ENCODE assay signal across 23 cellular contexts in genomic region chr22:50520826-50521453, GRCh38. TPM values are rescaled to one million over a fixed set of nuclear protein-coding genes. Genes with fewer than 3 reads are reported as not detected.
DNase-seq lines count a peak whose midpoint lies in the region; ATAC-seq, FAIRE-seq and TF ChIP-seq lines count a peak whose summit lies in the region.
"Had no signal": no experiment of that assay in that cellular context is flagged by ENCODE, and none has a peak within 500 bp of the region (broad histone marks: within the 10 kb centered on the region; RNA-seq: fewer than 3 reads in every experiment).

No MANE protein-coding gene starts in this region.

- H3K18ac ChIP-seq in H1 (ENCODE audit: extremely low read depth, low read length), result no peak overlapping the region

- H3K9ac ChIP-seq in H1 (replicated peaks in 1 of 4; ENCODE audit: extremely low read depth in 1 of 4, low read depth in 3 of 4, low read length in 3 of 4), result no peak overlapping the region
- H3K9ac ChIP-seq: BLaER1 treated with 17β-estradiol and CSF1 and Interleukin-3, amounts not matched to agents 10 nM and 100 nM; GM23248 had no signal

- no peak for FAIRE-seq in H1 (lab: Jason Lieb, UNC)
- FAIRE-seq: GM12878, H54 had no signal

- peak; percentile 27 for DNase-seq in left ventricle myocardium superior
- no peak for DNase-seq in Right ventricle myocardium superior
- DNase-seq in H1 (ENCODE audit: low read depth in 1 of 2, low spot score in 2 of 2), result no peak
- no peak for DNase-seq in islet precursor cell
- DNase-seq: Calu3; CD8-positive, alpha-beta T cell; DMS 273 treated with DMSO at 0.1 percent for 48 hours; DMS53; DND-41; EL; GM23248 had no signal

- H3K36me3 Mint-ChIP-seq in stimulated activated memory B cell treated with anti-CD40 and anti-IgM and Interleukin-4, amounts not matched to agents 10 μg/mL and 1 μg/mL and 100 μg/mL, for 72 hours, result peaks cover 56% of the 10 kb centered on the region

- no peak overlapping the region for H4K5ac ChIP-seq in H1 (ENCODE audit: insufficient read length, low read depth, low read length)

- no peak for TF ChIP-seq EP300 in H1 (IDR thresholded peaks at IDR 0.05; ENCODE audit: borderline replicate concordance in 1 of 2, low read depth in 2 of 2, low read length in 2 of 2)

- no peaks in the 10 kb centered on the region for H3K9me3 Mint-ChIP-seq in stimulated activated memory B cell treated with anti-CD40 and anti-IgM and Interleukin-4, amounts not matched to agents 10 μg/mL and 1 μg/mL and 100 μg/mL, for 72 hours
- H3K9me3 Mint-ChIP-seq: CD8-positive, alpha-beta T cell had no signal

- H3K79me2 ChIP-seq in H1 (ENCODE audit: control insufficient read depth in 1 of 2, insufficient read depth in 2 of 2, low read length in 2 of 2), result peaks cover 0 to under 1% of the 10 kb centered on the region in 2 experiments; a peak in 1 of 4 replicates

- H3K27me3 ChIP-seq in H1 (replicated peaks in 1 of 4; ENCODE audit: control insufficient read depth in 3 of 4, extremely low read depth in 1 of 4, insufficient read depth in 3 of 4, low read length in 3 of 4), result no peaks in the 10 kb centered on the region
- H3K27me3 ChIP-seq: BLaER1 treated with 17β-estradiol and CSF1 and Interleukin-3, amounts not matched to agents 10 nM and 100 nM had no signal

- H2BK12ac ChIP-seq in H1 (ENCODE audit: low read depth, low read length), result no peak overlapping the region

- no peak overlapping the region for H2BK20ac ChIP-seq in H1 (ENCODE audit: low read length)

- no peak overlapping the region for H3K27ac Mint-ChIP-seq in stimulated activated memory B cell treated with anti-CD40 and anti-IgM and Interleukin-4, amounts not matched to agents 10 μg/mL and 1 μg/mL and 100 μg/mL, for 72 hours
- H3K27ac Mint-ChIP-seq: B cell; CD8-positive, alpha-beta T cell had no signal

- no peak for TF ChIP-seq CTCF in HEK293 (tag by site-specific recombination; IDR thresholded peaks at IDR 0.05)
- TF ChIP-seq CTCF in H1 (IDR thresholded peaks at IDR 0.05; ENCODE audit: control extremely low read depth in 1 of 3, insufficient read depth in 1 of 3, low read depth in 1 of 3, low read length in 3 of 3), result no peak

- no peak overlapping the region for H3K4ac ChIP-seq in H1 (replicated peaks; ENCODE audit: insufficient read length, low read depth, low read length)

- no peaks in the 10 kb centered on the region for H3K9me3 ChIP-seq in HEK293 (ENCODE audit: control insufficient read depth, insufficient read depth, low read depth, low read length)
- H3K9me3 ChIP-seq in H1 (ENCODE audit: insufficient read depth in 2 of 2, low read depth in 1 of 2, low read length in 1 of 2), result no peaks in the 10 kb centered on the region
- H3K9me3 ChIP-seq: BLaER1 treated with 17β-estradiol and CSF1 and Interleukin-3, amounts not matched to agents 10 nM and 100 nM had no signal

- H2BK5ac ChIP-seq in H1 (ENCODE audit: low read depth, low read length), result no peak overlapping the region

- no peak overlapping the region for H3K4me3 ChIP-seq in HEK293 (ENCODE audit: low read depth, low read length)
- H3K4me3 ChIP-seq in H1 (ENCODE audit: extremely low read depth in 1 of 4, insufficient read depth in 2 of 4, low read depth in 3 of 4, low read length in 4 of 4), result no peak overlapping the region
- H3K4me3 ChIP-seq: BLaER1 treated with 17β-estradiol and CSF1 and Interleukin-3, amounts not matched to agents 10 nM and 100 nM; GM12878; GM23248 had no signal

- POLR2A ChIA-PET in HEK293 (lab: Yijun Ruan, JAX), result interaction anchor here (5.3 kb wide), 1 partner anchor 12 kb away, joined by 189 read pairs; the partner anchor contains the start of genes LMF2 and NCAPH2
- POLR2A ChIA-PET in H1 (lab: Charles Lee; ENCODE audit: partially characterized antibody), result no interaction called here

- peaks cover 17% of the 10 kb centered on the region for H3K4me1 Mint-ChIP-seq in stimulated activated memory B cell treated with anti-CD40 and anti-IgM and Interleukin-4, amounts not matched to agents 10 μg/mL and 1 μg/mL and 100 μg/mL, for 72 hours

- no peaks in the 10 kb centered on the region for H3K4me1 ChIP-seq in HEK293 (ENCODE audit: control insufficient read depth, insufficient read depth, low read length)
- peaks cover 0 to 3% (median 0%) of the 10 kb centered on the region in 4 experiments; a peak in 2 of 7 replicates for H3K4me1 ChIP-seq in H1 (replicated peaks in 1 of 4; ENCODE audit: control insufficient read depth in 3 of 4, insufficient read depth in 4 of 4, low read length in 3 of 4)

- TF ChIP-seq POLR2A in H1 (IDR thresholded peaks at IDR 0.05; ENCODE audit: control extremely low read depth in 1 of 2, low read depth in 2 of 2, low read length in 2 of 2), result no peak

- no peak for ATAC-seq in left ventricle myocardium superior
- ATAC-seq in Right ventricle myocardium superior (ENCODE audit: poor library complexity), result no peak
- no peak for ATAC-seq in stimulated activated memory B cell treated with anti-CD40 and anti-IgM and Interleukin-4, amounts not matched to agents 10 μg/mL and 1 μg/mL and 100 μg/mL, for 72 hours
- no peak for ATAC-seq in GM18873 (IDR thresholded peaks at IDR 0.05; ENCODE audit: low FRiP score, unreplicated experiment)
- ATAC-seq: CD8-positive, alpha-beta T cell; GM12878; HCT116 had no signal

- no peak overlapping the region for H3K23ac ChIP-seq in H1 (ENCODE audit: insufficient read length)

- H3K56ac ChIP-seq in H1 (replicated peaks; ENCODE audit: insufficient read length, low read depth, low read length), result no peak overlapping the region

- no peak overlapping the region for H3K4me2 ChIP-seq in H1 (ENCODE audit: insufficient read depth in 1 of 2, low read depth in 2 of 2, low read length in 2 of 2)
- H3K4me2 ChIP-seq: BLaER1 treated with 17β-estradiol and CSF1 and Interleukin-3, amounts not matched to agents 10 nM and 100 nM had no signal

- WGBS in H1 (ENCODE audit: extremely low coverage in 1 of 2, insufficient coverage in 1 of 2, insufficient read length in 1 of 2, insufficient replicate concordance in 2 of 2, low coverage in 1 of 2, low lambda C conversion rate in 2 of 2, missing lambda C conversion rate in 1 of 2), 2 experiments, result 82% methylated on average over 10 of the region's 13 CpGs; no CpG with 5 or more reads in 1 of the 2 experiments

- no peak overlapping the region for H2BK15ac ChIP-seq in H1 (ENCODE audit: low read length)

- H2AFZ ChIP-seq in H1 (ENCODE audit: low read length), result no peak overlapping the region
- H2AFZ ChIP-seq: GM23248 had no signal

- no peak overlapping the region for H3K27ac ChIP-seq in HEK293 (ENCODE audit: extremely low read depth, low read depth, low read length)
- no peak overlapping the region for H3K27ac ChIP-seq in H1 (ENCODE audit: low read depth, low read length)
- H3K27ac ChIP-seq: BLaER1 treated with 17β-estradiol and CSF1 and Interleukin-3, amounts not matched to agents 10 nM and 100 nM; GM23248; HL-60 had no signal

- peaks cover 9% of the 10 kb centered on the region; the same call in 1 of the 2 replicates for H3K23me2 ChIP-seq in H1 (ENCODE audit: low read depth, low read length)

- H2AK5ac ChIP-seq in H1 (ENCODE audit: low read depth, low read length), result no peak overlapping the region

- CTCF ChIA-PET in HEK293 (lab: Yijun Ruan, JAX) (no interaction called here), H1 (lab: Charles Lee; ENCODE audit: partially characterized antibody) (no interaction called here)

- intact Hi-C loops in left ventricle myocardium superior (cut with micrococcal nuclease), result no loop called here
- intact Hi-C loops in Right ventricle myocardium superior (cut with DNase I), result no loop called here

- H4K8ac ChIP-seq in H1 (ENCODE audit: extremely low read depth, insufficient read depth, low read length), result 0 out of 2 replicates have a peak overlapping the region, but pooled peaks have one; percentile 28

- H3K79me1 ChIP-seq in H1 (ENCODE audit: low read depth, low read length), result peaks cover 6% of the 10 kb centered on the region; the same call in 1 of the 2 replicates

- TF ChIP-seq RAD21 in H1 (IDR thresholded peaks at IDR 0.05 in 1 of 2, conservative IDR thresholded peaks at IDR 0.05 in 1 of 2; ENCODE audit: low read depth in 2 of 2, low read length in 2 of 2), result no peak

- H3K14ac ChIP-seq in H1 (ENCODE audit: insufficient read length), result no peak overlapping the region

- peaks cover 3 to 17% of the 10 kb centered on the region in 2 experiments for H4K20me1 ChIP-seq in H1 (replicated peaks in 1 of 2; ENCODE audit: control insufficient read depth in 1 of 2, insufficient read depth in 2 of 2, low read length in 2 of 2)

- no peak overlapping the region for H3K4me3 Mint-ChIP-seq in stimulated activated memory B cell treated with anti-CD40 and anti-IgM and Interleukin-4, amounts not matched to agents 10 μg/mL and 1 μg/mL and 100 μg/mL, for 72 hours
- H3K4me3 Mint-ChIP-seq: B cell; CD8-positive, alpha-beta T cell had no signal

- peaks cover 0 to 80% of the 10 kb centered on the region in 2 experiments; a peak in 2 of 3 replicates for H3K36me3 ChIP-seq in HEK293 (ENCODE audit: control insufficient read depth in 2 of 2, insufficient read depth in 1 of 2, low read length in 2 of 2)
- peaks cover 4 to 25% (median 19%) of the 10 kb centered on the region in 4 experiments; a peak in 7 of 8 replicates for H3K36me3 ChIP-seq in H1 (ENCODE audit: control insufficient read depth in 2 of 4, insufficient read depth in 4 of 4, low read length in 3 of 4)

- no peak overlapping the region for H2BK120ac ChIP-seq in H1 (replicated peaks; ENCODE audit: low read depth, low read length)

- no peak overlapping the region for H4K91ac ChIP-seq in H1 (replicated peaks; ENCODE audit: insufficient read length, low read length)

- no peaks in the 10 kb centered on the region for H3K27me3 Mint-ChIP-seq in stimulated activated memory B cell treated with anti-CD40 and anti-IgM and Interleukin-4, amounts not matched to agents 10 μg/mL and 1 μg/mL and 100 μg/mL, for 72 hours
- H3K27me3 Mint-ChIP-seq: B cell had no signal

RNA-seq across cellular contexts. Expression of gene SCO2, which starts 4.5 kb away (rescaled TPM):
- total RNA-seq in left ventricle myocardium superior, result 1.3 TPM
- not detected for total RNA-seq in Right ventricle myocardium superior
- 2.2 TPM in 1 of 2 replicates, not detected in the other for total RNA-seq in H1 (2021; fragmentation: NEBNext Ultra II Directional; extraction: Animal tissue kit (Norgen Biotek cat#: 25700))
- polyA plus RNA-seq in H1 (2011; rRNA removed), result 2.0 and 2.5 TPM in 2 replicates
- polyA plus RNA-seq in H1 (2011; cell fraction: cytosol; rRNA removed), result 0.54 TPM
- 1.8 TPM for polyA plus RNA-seq in H1 (2011; cell fraction: nucleus; rRNA removed)
- 0.31 to 1.3 TPM (median 0.68 TPM) in 3 of 4 replicates, not detected in the other for polyA plus RNA-seq in H1 (2012, experiment 1 of 2)
- polyA plus RNA-seq in H1 (2012, experiment 2 of 2), result 1.3 TPM
- 0.10 TPM for polyA plus RNA-seq in H1 (2013, experiment 1 of 2)
- polyA plus RNA-seq in H1 (2013, experiment 2 of 2), result not detected
- not detected in 2 replicates for polyA minus RNA-seq in H1 (2011; rRNA and poly(A)+ RNA removed)
- not detected for polyA minus RNA-seq in H1 (2011; cell fraction: cytosol; rRNA and poly(A)+ RNA removed)
- 2.1 TPM for polyA minus RNA-seq in H1 (2011; cell fraction: nucleus; rRNA and poly(A)+ RNA removed)

RNA-seq across cellular contexts. Expression of gene TYMP, which starts 8.9 kb away (rescaled TPM):
- total RNA-seq in left ventricle myocardium superior (12.7 TPM), Right ventricle myocardium superior (11.8 TPM)
- total RNA-seq in H1 (2021; fragmentation: NEBNext Ultra II Directional; extraction: Animal tissue kit (Norgen Biotek cat#: 25700)), result 0.43 and 0.46 TPM in 2 replicates
- polyA plus RNA-seq in H1 (2011; rRNA removed), result 0.48 and 0.83 TPM in 2 replicates
- polyA plus RNA-seq in H1 (2011; cell fraction: cytosol; rRNA removed), result 0.58 TPM
- polyA plus RNA-seq in H1 (2011; cell fraction: nucleus; rRNA removed), result 1.6 TPM
- polyA plus RNA-seq in H1 (2012, experiment 1 of 2), result 0.40 to 0.65 TPM (median 0.51 TPM) in 4 replicates
- 0.16 TPM for polyA plus RNA-seq in H1 (2012, experiment 2 of 2)
- 0.47 TPM for polyA plus RNA-seq in H1 (2013, experiment 1 of 2)
- polyA plus RNA-seq in H1 (2013, experiment 2 of 2), result 0.39 TPM
- 0.28 TPM in 1 of 2 replicates, not detected in the other for polyA minus RNA-seq in H1 (2011; rRNA and poly(A)+ RNA removed)
- not detected for polyA minus RNA-seq in H1 (2011; cell fraction: cytosol; rRNA and poly(A)+ RNA removed)
- 0.90 TPM for polyA minus RNA-seq in H1 (2011; cell fraction: nucleus; rRNA and poly(A)+ RNA removed)

RNA-seq across cellular contexts. Expression of gene NCAPH2, which starts 12.9 kb away (rescaled TPM):
- total RNA-seq in left ventricle myocardium superior (30.6 TPM), Right ventricle myocardium superior (28.8 TPM)
- total RNA-seq in H1 (2021; fragmentation: NEBNext Ultra II Directional; extraction: Animal tissue kit (Norgen Biotek cat#: 25700)), result 62.2 and 70.4 TPM in 2 replicates
- 73.8 and 81.6 TPM in 2 replicates for polyA plus RNA-seq in H1 (2011; rRNA removed)
- polyA plus RNA-seq in H1 (2011; cell fraction: cytosol; rRNA removed), result 69.3 TPM
- 122 TPM for polyA plus RNA-seq in H1 (2011; cell fraction: nucleus; rRNA removed)
- 40.8 to 68.5 TPM (median 62.3 TPM) in 4 replicates for polyA plus RNA-seq in H1 (2012, experiment 1 of 2)
- polyA plus RNA-seq in H1 (2012, experiment 2 of 2), result 53.6 TPM
- 24.8 TPM for polyA plus RNA-seq in H1 (2013, experiment 1 of 2)
- polyA plus RNA-seq in H1 (2013, experiment 2 of 2), result 23.7 TPM
- polyA minus RNA-seq in H1 (2011; rRNA and poly(A)+ RNA removed), result 33.5 and 33.6 TPM in 2 replicates
- polyA minus RNA-seq in H1 (2011; cell fraction: cytosol; rRNA and poly(A)+ RNA removed), result 39.4 TPM
- polyA minus RNA-seq in H1 (2011; cell fraction: nucleus; rRNA and poly(A)+ RNA removed), result 33.5 TPM

RNA-seq across cellular contexts. Expression of gene LMF2, which starts 13.4 kb away (rescaled TPM):
- 27.6 TPM for total RNA-seq in left ventricle myocardium superior
- total RNA-seq in Right ventricle myocardium superior, result 25.3 TPM
- 31.3 and 34.3 TPM in 2 replicates for total RNA-seq in H1 (2021; fragmentation: NEBNext Ultra II Directional; extraction: Animal tissue kit (Norgen Biotek cat#: 25700))
- 62.9 and 80.4 TPM in 2 replicates for polyA plus RNA-seq in H1 (2011; rRNA removed)
- polyA plus RNA-seq in H1 (2011; cell fraction: cytosol; rRNA removed), result 49.9 TPM
- 250 TPM for polyA plus RNA-seq in H1 (2011; cell fraction: nucleus; rRNA removed)
- polyA plus RNA-seq in H1 (2012, experiment 1 of 2), result 18.2 to 38.1 TPM (median 36.3 TPM) in 4 replicates
- 28.8 TPM for polyA plus RNA-seq in H1 (2012, experiment 2 of 2)
- 42.9 TPM for polyA plus RNA-seq in H1 (2013, experiment 1 of 2)
- polyA plus RNA-seq in H1 (2013, experiment 2 of 2), result 40.7 TPM
- 11.2 and 19.4 TPM in 2 replicates for polyA minus RNA-seq in H1 (2011; rRNA and poly(A)+ RNA removed)
- 26.9 TPM for polyA minus RNA-seq in H1 (2011; cell fraction: cytosol; rRNA and poly(A)+ RNA removed)
- 43.0 TPM for polyA minus RNA-seq in H1 (2011; cell fraction: nucleus; rRNA and poly(A)+ RNA removed)

RNA-seq across cellular contexts. Expression of gene KLHDC7B, which starts 24.8 kb away (rescaled TPM):
- not detected for total RNA-seq in left ventricle myocardium superior
- not detected for total RNA-seq in Right ventricle myocardium superior
- total RNA-seq in H1 (2021; fragmentation: NEBNext Ultra II Directional; extraction: Animal tissue kit (Norgen Biotek cat#: 25700)), result not detected in 2 replicates
- polyA plus RNA-seq in H1 (2011; rRNA removed), result not detected in 2 replicates
- polyA plus RNA-seq in H1 (2011; cell fraction: cytosol; rRNA removed), result not detected
- not detected for polyA plus RNA-seq in H1 (2011; cell fraction: nucleus; rRNA removed)
- not detected in 4 replicates for polyA plus RNA-seq in H1 (2012, experiment 1 of 2)
- not detected for polyA plus RNA-seq in H1 (2012, experiment 2 of 2)
- polyA plus RNA-seq in H1 (2013, experiment 1 of 2), result not detected
- polyA plus RNA-seq in H1 (2013, experiment 2 of 2), result not detected
- polyA minus RNA-seq in H1 (2011; rRNA and poly(A)+ RNA removed), result not detected in 2 replicates
- not detected for polyA minus RNA-seq in H1 (2011; cell fraction: cytosol; rRNA and poly(A)+ RNA removed)
- polyA minus RNA-seq in H1 (2011; cell fraction: nucleus; rRNA and poly(A)+ RNA removed), result not detected
- total RNA-seq: A172, G401, GM23248, HT1080 had no signal
